Comparison of ENCODE assay signal across 11 cellular contexts in the genomic region with DNA sequence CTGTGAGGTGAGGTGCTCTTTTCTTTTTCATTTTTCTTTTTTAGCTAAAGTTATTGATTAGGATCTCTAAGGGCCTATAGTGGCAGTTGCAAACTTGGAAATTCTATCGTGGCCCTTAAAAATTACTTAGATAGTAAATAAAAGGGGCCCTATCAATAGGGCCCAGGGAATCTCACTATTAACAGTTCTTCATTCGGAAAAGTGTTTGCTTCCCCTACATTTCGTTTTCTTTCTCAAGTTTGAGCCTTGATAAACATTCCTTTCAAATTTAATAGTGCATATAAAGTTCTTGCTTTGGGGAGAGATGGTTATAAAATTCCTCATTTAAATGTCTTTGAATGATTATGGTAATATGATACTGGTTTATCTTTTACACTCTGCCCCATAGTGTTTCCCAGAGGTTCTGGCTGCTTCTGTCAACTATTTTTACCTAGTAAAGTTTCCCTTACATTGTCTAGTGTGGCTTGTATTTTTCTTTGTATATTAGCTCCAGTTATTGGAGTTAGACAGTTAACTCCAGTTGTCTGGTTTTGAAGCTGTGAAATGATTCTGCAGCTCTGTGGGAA.
"Had no signal": no experiment of that assay in that cellular context is flagged by ENCODE, and none has a peak within 500 bp of the region (broad histone marks: within the 10 kb centered on the region; RNA-seq: fewer than 3 reads in every experiment).

No MANE protein-coding gene starts in this region.

- H3K9ac ChIP-seq: GM23248 had no signal

- ATAC-seq: HCT116 had no signal

- H3K9me3 Mint-ChIP-seq: GM23338, H9, HFFc6 had no signal

- H3K27ac Mint-ChIP-seq: GM23338, H9, HFFc6 had no signal

- H3K4me3 ChIP-seq: GM23248, GM23338, HAP-1 had no signal

- H2AFZ ChIP-seq: GM23248, GM23338 had no signal

- H3K4me1 ChIP-seq: HAP-1 had no signal

- H3K36me3 ChIP-seq: HAP-1 had no signal

- H3K27ac ChIP-seq: GM23248 had no signal

- H3K4me2 ChIP-seq: GM23338 had no signal

- DNase-seq: GM23248, GOT3, H7, H9, HCEC 1CT, HFFc6 had no signal

- FAIRE-seq: H1, H54 had no signal

- H3K4me3 Mint-ChIP-seq: GM23338, H9, HFFc6 had no signal

- H3K9me3 ChIP-seq: HAP-1 had no signal
